ENCODE assay signal across 13 cellular contexts in genomic region chr20:43904778-43905177, GRCh38.
"Had no signal": no experiment of that assay in that cellular context is flagged by ENCODE, and none has a peak within 500 bp of the region (broad histone marks: within the 10 kb centered on the region; RNA-seq: fewer than 3 reads in every experiment).

No MANE protein-coding gene starts in this region.

- FAIRE-seq: endothelial cell of umbilical vein had no signal

- H3K27ac ChIP-seq: brain microvascular endothelial cell, coronary artery, psoas muscle had no signal

- DNase-seq: activated naive CD8-positive, alpha-beta T cell treated with anti-CD3 and anti-CD28 coated beads, Interleukin-2, amount 10 ng/mL, durations not matched to agents 7 days and 5 days; brain microvascular endothelial cell; effector CD4-positive, alpha-beta T cell; immature natural killer cell; left cardiac atrium; naive B cell; psoas muscle; stimulated activated naive CD8-positive, alpha-beta T cell treated with anti-CD3 and anti-CD28 coated beads, Interleukin-15, amount 100 ng/mL, for 72 hours; T1000 had no signal

- H3K4me1 ChIP-seq: psoas muscle had no signal

- H3K27me3 ChIP-seq: brain microvascular endothelial cell had no signal

- H3K36me3 ChIP-seq: brain microvascular endothelial cell had no signal

- ATAC-seq: activated CD4-positive, CD25-positive, alpha-beta regulatory T cell treated with anti-CD3 and anti-CD28 coated beads, Interleukin-2, amount 50 U/mL, for 24 hours; left cardiac atrium; psoas muscle; stimulated activated naive CD8-positive, alpha-beta T cell treated with anti-CD3 and anti-CD28 coated beads, Interleukin-15, amount 100 ng/mL, for 72 hours had no signal

- H3K4me3 ChIP-seq: coronary artery, lung, psoas muscle had no signal
